24 cellular contexts compared by ENCODE assay signal in genomic region chr2:118114863-118115262, GRCh38. TPM values are rescaled to one million over a fixed set of nuclear protein-coding genes. Genes with fewer than 3 reads are reported as not detected.
DNase-seq lines count a peak whose midpoint lies in the region; ATAC-seq and TF ChIP-seq lines count a peak whose summit lies in the region.
"Had no signal": no experiment of that assay in that cellular context is flagged by ENCODE, and none has a peak within 500 bp of the region (broad histone marks: within the 10 kb centered on the region; RNA-seq: fewer than 3 reads in every experiment).

No MANE protein-coding gene starts in this region.

- no peak for DNase-seq in activated T-cell treated with anti-CD3 and anti-CD28 coated beads, Interleukin-2, amount 50 U/mL, for 72 hours
- no peak for DNase-seq in activated T-cell treated with anti-CD3 and anti-CD28 coated beads, Interleukin-2, amount 50 U/mL, for 48 hours
- DNase-seq in PC-9 (peak in 1 of 2 experiments; percentile 33), epithelial cell of prostate (ENCODE audit: low read depth, low spot score) (no peak), glutamatergic neuron (no peak), NCI-H2081 treated with DMSO at 0.1 percent for 48 hours (lab: John Stamatoyannopoulos, UW) (no peak)
- DNase-seq: 8988T; ACHN; BE2C; CD8-positive, alpha-beta memory T cell; DMS79 treated with DMSO at 0.1 percent for 48 hours; GF-D8; Karpas-422; MV-4-11; NCI-H1105 treated with DMSO at 0.1 percent for 48 hours; NCI-H146; NCI-H1930; NCI-H446; NCI-H524 treated with DMSO at 0.1 percent for 48 hours; NCI-H774; RPMI8226; SHP77 had no signal

- H3K27me3 ChIP-seq in PC-9 (ENCODE audit: insufficient read depth, low read depth), result no peaks in the 10 kb centered on the region
- H3K27me3 ChIP-seq: BE2C had no signal

- peaks cover 39% of the 10 kb centered on the region for H3F3A ChIP-seq in PC-9 (ENCODE audit: insufficient read depth, low read depth)

- H3K27me3 Mint-ChIP-seq in activated T-cell treated with anti-CD3 and anti-CD28 coated beads, Interleukin-2, amount 50 U/mL, for 72 hours (ENCODE audit: low read depth), result no peaks in the 10 kb centered on the region
- H3K27me3 Mint-ChIP-seq in glutamatergic neuron (ENCODE audit: unreplicated experiment), result no peaks in the 10 kb centered on the region
- H3K27me3 Mint-ChIP-seq: CD8-positive, alpha-beta memory T cell had no signal

- peaks cover 22% of the 10 kb centered on the region for H3K36me3 ChIP-seq in PC-9 (ENCODE audit: low read depth)
- H3K36me3 ChIP-seq: BE2C had no signal

- H3K79me2 ChIP-seq in PC-9 (ENCODE audit: low read depth), result peaks cover 16% of the 10 kb centered on the region; the same call in 1 of the 2 replicates

- H3K27ac Mint-ChIP-seq in activated T-cell treated with anti-CD3 and anti-CD28 coated beads, Interleukin-2, amount 50 U/mL, for 72 hours, result peak overlapping the region; percentile 80
- H3K27ac Mint-ChIP-seq in glutamatergic neuron (ENCODE audit: unreplicated experiment), result no peak overlapping the region
- H3K27ac Mint-ChIP-seq: CD14-positive monocyte; CD8-positive, alpha-beta memory T cell had no signal

- CTCF ChIA-PET in PC-9 (lab: Charles Lee), result no interaction called here

- no peak overlapping the region for H2AFZ ChIP-seq in PC-9

- POLR2A ChIA-PET in PC-9 (lab: Charles Lee; ENCODE audit: unreplicated experiment), result interaction anchor here (0.6 kb wide), 1 partner anchor 20 kb away, joined by 3 read pairs; no protein-coding TSS in a partner anchor

- peaks cover 4% of the 10 kb centered on the region for H3K9me3 ChIP-seq in PC-9 (ENCODE audit: insufficient read depth, low read depth)
- H3K9me3 ChIP-seq: BE2C had no signal

- TF ChIP-seq CTCF in PC-9 (conservative IDR thresholded peaks at IDR 0.05) (no peak), glutamatergic neuron (IDR thresholded peaks at IDR 0.05; ENCODE audit: partially characterized antibody, unreplicated experiment) (no peak)

- H3K4me3 ChIP-seq in PC-9, result no peak overlapping the region

- no TSS peak for BruUV-seq in PC-9 (replicated peaks; lab: Mats Ljungman, UMichigan)

- H3K27ac ChIP-seq in PC-9 (peak overlapping the region; percentile 99), epithelial cell of prostate (peak overlapping the region; percentile 97)

- peak overlapping the region; percentile 58; the same call in 1 of the 2 replicates for H3K4me2 ChIP-seq in PC-9

- peaks cover 5 to 11% of the 10 kb centered on the region in 2 donors for H3K36me3 Mint-ChIP-seq in activated T-cell treated with anti-CD3 and anti-CD28 coated beads, Interleukin-2, amount 50 U/mL, for 72 hours (ENCODE audit: insufficient read depth in 2 of 2)
- H3K36me3 Mint-ChIP-seq in glutamatergic neuron (ENCODE audit: unreplicated experiment), result no peaks in the 10 kb centered on the region

- H3K9me3 Mint-ChIP-seq in activated T-cell treated with anti-CD3 and anti-CD28 coated beads, Interleukin-2, amount 50 U/mL, for 72 hours, result no peaks in the 10 kb centered on the region
- peaks cover 3% of the 10 kb centered on the region for H3K9me3 Mint-ChIP-seq in glutamatergic neuron (ENCODE audit: unreplicated experiment)
- H3K9me3 Mint-ChIP-seq: CD14-positive monocyte; CD8-positive, alpha-beta memory T cell had no signal

- peaks cover 6% of the 10 kb centered on the region for H3K4me1 Mint-ChIP-seq in activated T-cell treated with anti-CD3 and anti-CD28 coated beads, Interleukin-2, amount 50 U/mL, for 72 hours (ENCODE audit: low read depth)
- no peaks in the 10 kb centered on the region for H3K4me1 Mint-ChIP-seq in glutamatergic neuron (ENCODE audit: low read depth, unreplicated experiment)
- H3K4me1 Mint-ChIP-seq: CD8-positive, alpha-beta memory T cell had no signal

- no peaks in the 10 kb centered on the region for H4K20me1 ChIP-seq in PC-9 (ENCODE audit: insufficient read depth)

- intact Hi-C loops in PC-9 (cut with micrococcal nuclease; ENCODE audit: unreplicated experiment), result no loop called here

- peaks cover 45% of the 10 kb centered on the region for H3K4me1 ChIP-seq in PC-9 (replicated peaks; ENCODE audit: insufficient read depth)
- H3K4me1 ChIP-seq: BE2C had no signal

- H3K9me2 ChIP-seq in PC-9 (ENCODE audit: insufficient read depth), result no peaks in the 10 kb centered on the region

- ATAC-seq in activated T-cell treated with anti-CD3 and anti-CD28 coated beads, Interleukin-2, amount 50 U/mL, for 72 hours (replicated peaks in 1 of 2), result no peak
- ATAC-seq in GM21360 (IDR thresholded peaks at IDR 0.05; ENCODE audit: unreplicated experiment), result no peak

- H3K4me3 Mint-ChIP-seq in activated T-cell treated with anti-CD3 and anti-CD28 coated beads, Interleukin-2, amount 50 U/mL, for 72 hours, result no peak overlapping the region
- H3K4me3 Mint-ChIP-seq in glutamatergic neuron (ENCODE audit: unreplicated experiment), result no peak overlapping the region
- H3K4me3 Mint-ChIP-seq: CD14-positive monocyte; CD8-positive, alpha-beta memory T cell had no signal

RNA-seq across cellular contexts. Expression of gene INSIG2, which starts 26.6 kb away (rescaled TPM):
- 10 to 100 TPM; 23.1 to 48.9 TPM for total RNA-seq in activated T-cell treated with anti-CD3 and anti-CD28 coated beads, Interleukin-2, amount 50 U/mL, for 72 hours
- total RNA-seq in PC-9 (2021) (33.6 and 54.8 TPM in 2 replicates), glutamatergic neuron (ENCODE audit: unreplicated experiment) (20.3 TPM)
